8 cellular contexts compared by ENCODE assay signal in genomic region chr2:120552800-120553471, GRCh38.
DNase-seq lines count a peak whose midpoint lies in the region; ATAC-seq and TF ChIP-seq lines count a peak whose summit lies in the region.

No MANE protein-coding gene starts in this region.

- H3K4me1 ChIP-seq in gastrocnemius medialis, result peaks cover 39 to 55% of the 10 kb centered on the region in 2 donors

- peak; percentile 90 to 94 (median 92) for TF ChIP-seq CTCF in gastrocnemius medialis (IDR thresholded peaks at IDR 0.05 in 4 of 5, conservative IDR thresholded peaks at IDR 0.05 in 1 of 5)

- in situ Hi-C loops in gastrocnemius medialis (cut with MboI; ENCODE audit: low sequenced_read_pairs in 4 of 4), result loop anchor here (10.0 to 25.0 kb wide), 3 partner anchors 122 to 216 kb away; partner anchors contain the start of gene INHBB (in 4 of the 4)

- TF ChIP-seq POLR2A in gastrocnemius medialis (IDR thresholded peaks at IDR 0.05), result peak in 1 of 2 donors; percentile 39

- peak in 2 of 3 experiments; percentile 2 to 6 for DNase-seq in activated CD8-positive, alpha-beta memory T cell treated with anti-CD3 and anti-CD28 coated beads for 48 hours (ENCODE audit: low read depth in 2 of 3, low spot score in 2 of 3)
- DNase-seq in activated CD8-positive, alpha-beta memory T cell treated with anti-CD3 and anti-CD28 coated beads for 24 hours, result no peak
- peak; percentile 3 for DNase-seq in NCI-H187 treated with DMSO at 0.1 percent for 48 hours (lab: John Stamatoyannopoulos, UW)
- DNase-seq in anterior cingulate cortex (lab: John Stamatoyannopoulos, UW), result peak in 49 of 58 donors; percentile 4 to 65 (median 34)
- DNase-seq in hippocampal formation (lab: John Stamatoyannopoulos, UW), result peak; percentile 9 to 21
- peak; percentile 91 to 97 for DNase-seq in gastrocnemius medialis
- no peak for DNase-seq in activated CD4-positive, CD25-positive, alpha-beta regulatory T cell treated with anti-CD3 and anti-CD28 coated beads, Interleukin-2, amount 50 U/mL, for 72 hours

- no peaks in the 10 kb centered on the region for H3K27me3 ChIP-seq in gastrocnemius medialis

- H3K9me3 ChIP-seq in gastrocnemius medialis, result no peaks in the 10 kb centered on the region

- intact Hi-C loops in gastrocnemius medialis (cut with DNase I; ENCODE audit: low total_unique reads), result loop anchor here (1.0 to 10.0 kb wide), 6 partner anchors 11 to 792 kb away; no protein-coding TSS in a partner anchor

- H3K27ac ChIP-seq in gastrocnemius medialis, result peak overlapping the region; percentile 65 to 83 (median 76)

- H3K36me3 ChIP-seq in gastrocnemius medialis, result no peaks in the 10 kb centered on the region

- no peak overlapping the region for H3K4me3 ChIP-seq in gastrocnemius medialis

- ATAC-seq in gastrocnemius medialis (peak; percentile 77 to 86), GM18502 (IDR thresholded peaks at IDR 0.05; ENCODE audit: poor library complexity, unreplicated experiment) (no peak)

Comparison
In these comparisons a context has a peak if more than half of its experiments do, and no peak if none do; other contexts are left out.
1. DNase-seq: peak in activated CD8-positive, alpha-beta memory T cell treated with anti-CD3 and anti-CD28 coated beads for 48 hours (2 of 3), NCI-H187 treated with DMSO at 0.1 percent for 48 hours (single experiment), anterior cingulate cortex (49 of 58), hippocampal formation (2 of 2) and gastrocnemius medialis (2 of 2); none in activated CD8-positive, alpha-beta memory T cell treated with anti-CD3 and anti-CD28 coated beads for 24 hours (single experiment) and activated CD4-positive, CD25-positive, alpha-beta regulatory T cell treated with anti-CD3 and anti-CD28 coated beads, Interleukin-2, amount 50 U/mL, for 72 hours (single experiment).